ENCODE assay signal across 10 cellular contexts in genomic region chr5:172901788-172902496, GRCh38. TPM values are rescaled to one million over a fixed set of nuclear protein-coding genes. Genes with fewer than 3 reads are reported as not detected.
DNase-seq lines count a peak whose midpoint lies in the region; ATAC-seq and TF ChIP-seq lines count a peak whose summit lies in the region.
"Had no signal": no experiment of that assay in that cellular context is flagged by ENCODE, and none has a peak within 500 bp of the region (broad histone marks: within the 10 kb centered on the region; RNA-seq: fewer than 3 reads in every experiment).

No MANE protein-coding gene starts in this region.

- H3K4me1 Mint-ChIP-seq in progenitor cell of endocrine pancreas (ENCODE audit: low read depth) (peaks cover 45% of the 10 kb centered on the region), immature natural killer cell (peaks cover 14 to 22% of the 10 kb centered on the region in 2 donors)

- H3K27me3 ChIP-seq in BJ (ENCODE audit: control insufficient read depth, insufficient read depth, low read length): no peaks in the 10 kb centered on the region
- H3K27me3 ChIP-seq in SK-N-SH (ENCODE audit: insufficient read depth): no peaks in the 10 kb centered on the region

- no peak overlapping the region for H2AFZ ChIP-seq in SK-N-SH (ENCODE audit: low read depth)

- H3K27me3 Mint-ChIP-seq in progenitor cell of endocrine pancreas (no peaks in the 10 kb centered on the region), immature natural killer cell (ENCODE audit: low read depth in 3 of 3) (peaks cover 0 to 4% (median 2%) of the 10 kb centered on the region in 3 donors)

- TF ChIP-seq CTCF in BJ (IDR thresholded peaks at IDR 0.05; ENCODE audit: insufficient read depth, low read depth, low read length) (no peak), SK-N-SH (IDR thresholded peaks at IDR 0.05) (no peak), fibroblast of pulmonary artery (IDR thresholded peaks at IDR 0.05; ENCODE audit: low read length, missing control alignments) (no peak), progenitor cell of endocrine pancreas (IDR thresholded peaks at IDR 0.05; ENCODE audit: unreplicated experiment) (no peak)

- H3K9me3 ChIP-seq in SK-N-SH: no peaks in the 10 kb centered on the region

- no peaks in the 10 kb centered on the region for H3K9me2 ChIP-seq in SK-N-SH

- H3K4me2 ChIP-seq in SK-N-SH: peak overlapping the region; percentile 22; the same call in 1 of the 2 replicates

- H3K9me3 Mint-ChIP-seq in progenitor cell of endocrine pancreas (ENCODE audit: low read depth) (no peaks in the 10 kb centered on the region), immature natural killer cell (no peaks in the 10 kb centered on the region)

- no peak overlapping the region for H3K4me3 ChIP-seq in BJ (ENCODE audit: low read depth, low read length)
- no peak overlapping the region for H3K4me3 ChIP-seq in SK-N-SH (ENCODE audit: low read depth in 2 of 2, low read length in 1 of 2)
- H3K4me3 ChIP-seq in fibroblast of pulmonary artery (replicated peaks; ENCODE audit: low read depth, low read length): no peak overlapping the region

- peak overlapping the region; percentile 93 for H3K27ac Mint-ChIP-seq in progenitor cell of endocrine pancreas
- no peak overlapping the region for H3K27ac Mint-ChIP-seq in immature natural killer cell

- POLR2A ChIA-PET in BJ (lab: Charles Lee) (no interaction called here), SK-N-SH (lab: Yijun Ruan, JAX) (no interaction called here)

- DNase-seq in BJ (ENCODE audit: low read depth): peak; percentile 55
- DNase-seq in SK-N-SH: no peak
- DNase-seq in fibroblast of pulmonary artery (ENCODE audit: low read depth): peak; percentile 62
- DNase-seq in progenitor cell of endocrine pancreas (ENCODE audit: low spot score, unreplicated experiment): no peak
- DNase-seq in immature natural killer cell: no peak
- DNase-seq in hepatic stellate cell (ENCODE audit: low spot score): no peak
- DNase-seq: activated T-cell treated with anti-CD3 and anti-CD28 coated beads for 4 hours, SIG-M5 had no signal

- 79% methylated on average over 7 of the region's 9 CpGs for WGBS in SK-N-SH (ENCODE audit: low lambda C conversion rate)

- peak overlapping the region; percentile 41 for H3K9ac ChIP-seq in SK-N-SH

- H3K36me3 Mint-ChIP-seq in progenitor cell of endocrine pancreas (ENCODE audit: insufficient read depth) (peaks cover 18% of the 10 kb centered on the region), immature natural killer cell (peaks cover 0 to 28% (median 16%) of the 10 kb centered on the region in 3 donors)

- no peaks in the 10 kb centered on the region; the same call in 1 of the 2 replicates for H3K36me3 ChIP-seq in BJ (ENCODE audit: control insufficient read depth, insufficient read depth, low read length)
- peaks cover 0 to 9% of the 10 kb centered on the region in 2 experiments for H3K36me3 ChIP-seq in SK-N-SH (replicated peaks in 1 of 2; ENCODE audit: control insufficient read depth in 1 of 2, insufficient read depth in 2 of 2, low read length in 1 of 2)

- peaks cover 20% of the 10 kb centered on the region; the same call in 1 of the 2 replicates for H3K79me2 ChIP-seq in SK-N-SH (ENCODE audit: insufficient read depth)

- CTCF ChIA-PET in BJ (lab: Yijun Ruan, JAX): interaction anchor here (0.9 to 2.6 kb wide), 5 partner anchors 30 to 187 kb away, joined by 3 to 9 read pairs (median 4); partner anchors contain the start of gene DUSP1
- CTCF ChIA-PET in SK-N-SH (lab: Yijun Ruan, JAX): interaction anchor here (0.8 to 4.4 kb wide), 5 partner anchors 30 to 195 kb away, joined by 3 to 23 read pairs (median 4); partner anchors contain the start of gene DUSP1

- H3K4me3 Mint-ChIP-seq in progenitor cell of endocrine pancreas (ENCODE audit: low read depth) (no peak overlapping the region), immature natural killer cell (no peak overlapping the region)

- no peak for TF ChIP-seq RAD21 in SK-N-SH (IDR thresholded peaks at IDR 0.05; ENCODE audit: low read length)

- no peaks in the 10 kb centered on the region for H4K20me1 ChIP-seq in SK-N-SH (ENCODE audit: insufficient read depth)

- H3F3A ChIP-seq in SK-N-SH (replicated peaks; ENCODE audit: insufficient read depth): peaks cover 42% of the 10 kb centered on the region

- no peak for TF ChIP-seq EP300 in SK-N-SH (IDR thresholded peaks at IDR 0.05; ENCODE audit: borderline replicate concordance in 1 of 2, low read depth in 1 of 2, low read length in 1 of 2)

- peaks cover 30 to 72% of the 10 kb centered on the region in 2 experiments for H3K4me1 ChIP-seq in SK-N-SH (ENCODE audit: control insufficient read depth in 1 of 2, insufficient read depth in 2 of 2, low read depth in 1 of 2, low read length in 1 of 2)

- H3K27ac ChIP-seq in SK-N-SH (ENCODE audit: low read depth in 2 of 2, low read length in 1 of 2): peak overlapping the region in 1 of 2 experiments; percentile 100; a peak in 2 of 4 replicates

- ATAC-seq in GM19351 (IDR thresholded peaks at IDR 0.05; ENCODE audit: unreplicated experiment) (no peak), HG02870 (IDR thresholded peaks at IDR 0.05; ENCODE audit: unreplicated experiment) (no peak)

TF ChIP-seq in SK-N-SH, 30 proteins besides CTCF, POLR2A, EP300 and RAD21:
- TF ChIP-seq GABPA (IDR thresholded peaks at IDR 0.05; ENCODE audit: low read depth) (no peak), SMC3 (IDR thresholded peaks at IDR 0.05; ENCODE audit: low read depth, low read length) (no peak), FOXM1 (IDR thresholded peaks at IDR 0.05; ENCODE audit: low read depth) (no peak), TAF1 (IDR thresholded peaks at IDR 0.05; ENCODE audit: borderline replicate concordance, low read depth, low read length) (no peak), YY1 (IDR thresholded peaks at IDR 0.05; ENCODE audit: low read depth) (no peak), CHD2 (IDR thresholded peaks at IDR 0.05; ENCODE audit: low read length, partially characterized antibody) (no peak), SIN3A (IDR thresholded peaks at IDR 0.05; ENCODE audit: borderline replicate concordance, low read depth, low read length) (no peak), RXRA (IDR thresholded peaks at IDR 0.05; ENCODE audit: borderline replicate concordance, low read depth) (no peak), MEF2A (IDR thresholded peaks at IDR 0.05; ENCODE audit: borderline replicate concordance, low read depth) (no peak)
- TF ChIP-seq, protein P1, sequence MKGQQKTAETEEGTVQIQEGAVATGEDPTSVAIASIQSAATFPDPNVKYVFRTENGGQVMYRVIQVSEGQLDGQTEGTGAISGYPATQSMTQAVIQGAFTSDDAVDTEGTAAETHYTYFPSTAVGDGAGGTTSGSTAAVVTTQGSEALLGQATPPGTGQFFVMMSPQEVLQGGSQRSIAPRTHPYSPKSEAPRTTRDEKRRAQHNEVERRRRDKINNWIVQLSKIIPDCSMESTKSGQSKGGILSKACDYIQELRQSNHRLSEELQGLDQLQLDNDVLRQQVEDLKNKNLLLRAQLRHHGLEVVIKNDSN (IDR thresholded peaks at IDR 0.05; ENCODE audit: borderline replicate concordance, low read depth): no peak
- TF ChIP-seq, protein P2, sequence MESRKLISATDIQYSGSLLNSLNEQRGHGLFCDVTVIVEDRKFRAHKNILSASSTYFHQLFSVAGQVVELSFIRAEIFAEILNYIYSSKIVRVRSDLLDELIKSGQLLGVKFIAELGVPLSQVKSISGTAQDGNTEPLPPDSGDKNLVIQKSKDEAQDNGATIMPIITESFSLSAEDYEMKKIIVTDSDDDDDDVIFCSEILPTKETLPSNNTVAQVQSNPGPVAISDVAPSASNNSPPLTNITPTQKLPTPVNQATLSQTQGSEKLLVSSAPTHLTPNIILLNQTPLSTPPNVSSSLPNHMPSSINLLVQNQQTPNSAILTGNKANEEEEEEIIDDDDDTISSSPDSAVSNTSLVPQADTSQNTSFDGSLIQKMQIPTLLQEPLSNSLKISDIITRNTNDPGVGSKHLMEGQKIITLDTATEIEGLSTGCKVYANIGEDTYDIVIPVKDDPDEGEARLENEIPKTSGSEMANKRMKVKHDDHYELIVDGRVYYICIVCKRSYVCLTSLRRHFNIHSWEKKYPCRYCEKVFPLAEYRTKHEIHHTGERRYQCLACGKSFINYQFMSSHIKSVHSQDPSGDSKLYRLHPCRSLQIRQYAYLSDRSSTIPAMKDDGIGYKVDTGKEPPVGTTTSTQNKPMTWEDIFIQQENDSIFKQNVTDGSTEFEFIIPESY (IDR thresholded peaks at IDR 0.05; ENCODE audit: borderline replicate concordance, low read depth): no peak
- TF ChIP-seq, protein P3, sequence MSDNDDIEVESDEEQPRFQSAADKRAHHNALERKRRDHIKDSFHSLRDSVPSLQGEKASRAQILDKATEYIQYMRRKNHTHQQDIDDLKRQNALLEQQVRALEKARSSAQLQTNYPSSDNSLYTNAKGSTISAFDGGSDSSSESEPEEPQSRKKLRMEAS (IDR thresholded peaks at IDR 0.05; ENCODE audit: low read depth): no peak

RNA-seq across cellular contexts. Expression of gene RPL26L1, which starts 57.3 kb away (rescaled TPM):
- polyA plus RNA-seq in BJ (2011; rRNA removed): 102 and 113 TPM in 2 replicates
- 31.6 and 57.6 TPM in 2 replicates for polyA minus RNA-seq in BJ (2011; rRNA and poly(A)+ RNA removed)
- polyA plus RNA-seq in SK-N-SH (2012; rRNA removed): 193 and 212 TPM in 2 replicates
- polyA plus RNA-seq in SK-N-SH (2012; cell fraction: cytosol; rRNA removed): 199 and 206 TPM in 2 replicates
- 86.4 and 89.6 TPM in 2 replicates for polyA plus RNA-seq in SK-N-SH (2012; cell fraction: nucleus; rRNA removed)
- total RNA-seq in progenitor cell of endocrine pancreas: 36.1 and 38.4 TPM in 2 replicates
- polyA plus RNA-seq in immature natural killer cell: 10 to 100 TPM; 32.6 to 35.5 (median 33.2) TPM

Comparison
In these comparisons a context has a peak if more than half of its experiments do, and no peak if none do; other contexts are left out.
1. DNase-seq: peak in BJ (single experiment) and fibroblast of pulmonary artery (single experiment); none in SK-N-SH (single experiment), progenitor cell of endocrine pancreas (single experiment), immature natural killer cell (0 of 3) and hepatic stellate cell (single experiment).